Comparison of ENCODE assay signal across 22 cellular contexts in the genomic region with DNA sequence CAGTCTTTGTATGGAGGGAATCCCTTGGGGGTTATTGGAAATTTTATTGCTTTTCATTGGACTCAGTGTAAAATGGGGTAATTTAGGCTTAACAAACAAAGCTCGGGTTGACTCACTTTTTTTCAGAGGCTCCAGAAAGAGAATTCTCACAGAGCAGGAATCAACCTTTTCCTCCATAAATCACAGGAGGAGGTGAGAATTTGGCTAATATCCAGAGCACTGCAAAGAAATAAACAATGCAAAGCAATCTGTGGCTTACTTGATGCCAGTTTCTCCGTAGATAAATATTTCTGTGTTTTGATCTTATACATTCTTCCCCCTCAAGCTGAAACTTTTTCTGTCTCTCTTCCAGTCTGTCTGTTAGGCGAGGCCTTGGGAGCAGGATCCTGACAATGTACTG.
DNase-seq lines count a peak whose midpoint lies in the region; ATAC-seq and TF ChIP-seq lines count a peak whose summit lies in the region.
"Had no signal": no experiment of that assay in that cellular context is flagged by ENCODE, and none has a peak within 500 bp of the region (broad histone marks: within the 10 kb centered on the region; RNA-seq: fewer than 3 reads in every experiment).

No MANE protein-coding gene starts in this region.

- no peaks in the 10 kb centered on the region for H3K36me3 ChIP-seq in SK-N-MC (ENCODE audit: insufficient read depth, low read length)
- H3K36me3 ChIP-seq: brain microvascular endothelial cell, heart left ventricle, SJSA1, thoracic aorta had no signal

- H3K4me3 ChIP-seq in SK-N-MC = peak overlapping the region; percentile 72
- H3K4me3 ChIP-seq: GM23248, SJSA1, thoracic aorta had no signal

- H3K27ac Mint-ChIP-seq in stimulated activated naive CD8-positive, alpha-beta T cell treated with anti-CD3 and anti-CD28 coated beads, Interleukin-15, amount 100 ng/mL, for 72 hours = no peak overlapping the region
- H3K27ac Mint-ChIP-seq in nephron = peak overlapping the region; percentile 72 to 85 (median 75)
- H3K27ac Mint-ChIP-seq: activated CD8-positive, alpha-beta memory T cell treated with anti-CD3 and anti-CD28 coated beads, Interleukin-2, amount 10 ng/mL, durations not matched to agents 7 days and 5 days; activated naive CD8-positive, alpha-beta T cell treated with anti-CD3 and anti-CD28 coated beads, Interleukin-2, amount 50 U/mL, for 24 hours; HFFc6; stimulated activated memory B cell treated with anti-CD40 and anti-IgM and Interleukin-4, amounts not matched to agents 10 μg/mL and 1 μg/mL and 100 μg/mL, for 72 hours had no signal

- peaks cover 35% of the 10 kb centered on the region for H3K4me1 Mint-ChIP-seq in stimulated activated naive CD8-positive, alpha-beta T cell treated with anti-CD3 and anti-CD28 coated beads, Interleukin-15, amount 100 ng/mL, for 72 hours
- peaks cover 30% of the 10 kb centered on the region for H3K4me1 Mint-ChIP-seq in nephron

- no peaks in the 10 kb centered on the region for H3K9me3 Mint-ChIP-seq in stimulated activated naive CD8-positive, alpha-beta T cell treated with anti-CD3 and anti-CD28 coated beads, Interleukin-15, amount 100 ng/mL, for 72 hours
- no peaks in the 10 kb centered on the region for H3K9me3 Mint-ChIP-seq in nephron
- H3K9me3 Mint-ChIP-seq: activated naive CD8-positive, alpha-beta T cell treated with anti-CD3 and anti-CD28 coated beads, Interleukin-2, amount 50 U/mL, for 24 hours; stimulated activated memory B cell treated with anti-CD40 and anti-IgM and Interleukin-4, amounts not matched to agents 10 μg/mL and 1 μg/mL and 100 μg/mL, for 72 hours had no signal

- peak overlapping the region; percentile 21 for H3K9ac ChIP-seq in SK-N-MC (ENCODE audit: insufficient read length)
- H3K9ac ChIP-seq: GM23248 had no signal

- peak overlapping the region; percentile 12 to 28 for H3K4me3 Mint-ChIP-seq in stimulated activated naive CD8-positive, alpha-beta T cell treated with anti-CD3 and anti-CD28 coated beads, Interleukin-15, amount 100 ng/mL, for 72 hours
- H3K4me3 Mint-ChIP-seq in nephron = no peak overlapping the region
- H3K4me3 Mint-ChIP-seq: activated CD8-positive, alpha-beta memory T cell treated with anti-CD3 and anti-CD28 coated beads, Interleukin-2, amount 10 ng/mL, durations not matched to agents 7 days and 5 days; activated naive CD8-positive, alpha-beta T cell treated with anti-CD3 and anti-CD28 coated beads, Interleukin-2, amount 50 U/mL, for 24 hours; HFFc6; stimulated activated memory B cell treated with anti-CD40 and anti-IgM and Interleukin-4, amounts not matched to agents 10 μg/mL and 1 μg/mL and 100 μg/mL, for 72 hours; T-helper 17 cell had no signal

- H3K9me3 ChIP-seq in SK-N-MC (ENCODE audit: low read depth, low read length) = no peaks in the 10 kb centered on the region
- H3K9me3 ChIP-seq: heart left ventricle, SJSA1, thoracic aorta had no signal

- no peak for DNase-seq in stimulated activated naive CD8-positive, alpha-beta T cell treated with anti-CD3 and anti-CD28 coated beads, Interleukin-15, amount 100 ng/mL, for 72 hours
- DNase-seq in stimulated activated naive CD8-positive, alpha-beta T cell treated with anti-CD3 and anti-CD28 coated beads, Interleukin-15, Interleukin-2, amounts not matched to agents 100 U/mL and 50 U/mL, for 24 hours = no peak
- no peak for DNase-seq in SK-N-MC (ENCODE audit: low read depth, low spot score)
- DNase-seq in D341Med (ENCODE audit: low spot score) = no peak
- no peak for DNase-seq in cerebellar cortex (ENCODE audit: low spot score)
- DNase-seq in SKM-1 treated with dmso at 0.1 percent for 144 hours (lab: John Stamatoyannopoulos, UW; ENCODE audit: unreplicated experiment) = no peak
- DNase-seq: activated CD8-positive, alpha-beta memory T cell treated with anti-CD3 and anti-CD28 coated beads, Interleukin-2, amount 10 ng/mL, durations not matched to agents 7 days and 5 days; activated naive CD8-positive, alpha-beta T cell treated with anti-CD3 and anti-CD28 coated beads, Interleukin-2, amount 50 U/mL, for 24 hours; brain microvascular endothelial cell; effector CD8-positive, alpha-beta T cell; foreskin fibroblast; GF-D8; GM23248; heart left ventricle; HFFc6; small intestine; stimulated activated CD4-positive, alpha-beta T cell treated with anti-CD3 and anti-CD28 coated beads, Interleukin-4, amount 100 ng/mL, for 1 hour; T-helper 17 cell had no signal

- no peaks in the 10 kb centered on the region for H3K36me3 Mint-ChIP-seq in nephron (ENCODE audit: low read depth)
- H3K36me3 Mint-ChIP-seq: activated CD8-positive, alpha-beta memory T cell treated with anti-CD3 and anti-CD28 coated beads, Interleukin-2, amount 10 ng/mL, durations not matched to agents 7 days and 5 days; stimulated activated memory B cell treated with anti-CD40 and anti-IgM and Interleukin-4, amounts not matched to agents 10 μg/mL and 1 μg/mL and 100 μg/mL, for 72 hours had no signal

- ATAC-seq in stimulated activated naive CD8-positive, alpha-beta T cell treated with anti-CD3 and anti-CD28 coated beads, Interleukin-15, amount 100 ng/mL, for 72 hours = no peak
- ATAC-seq in stimulated activated naive CD8-positive, alpha-beta T cell treated with anti-CD3 and anti-CD28 coated beads, Interleukin-15, Interleukin-2, amounts not matched to agents 100 U/mL and 50 U/mL, for 24 hours = no peak
- ATAC-seq: activated CD8-positive, alpha-beta memory T cell treated with anti-CD3 and anti-CD28 coated beads, Interleukin-2, amount 10 ng/mL, durations not matched to agents 7 days and 5 days; activated naive CD8-positive, alpha-beta T cell treated with anti-CD3 and anti-CD28 coated beads, Interleukin-2, amount 50 U/mL, for 24 hours; stimulated activated memory B cell treated with anti-CD40 and anti-IgM and Interleukin-4, amounts not matched to agents 10 μg/mL and 1 μg/mL and 100 μg/mL, for 72 hours had no signal

- peak overlapping the region; percentile 54; the same call in 1 of the 2 replicates for H3K27ac ChIP-seq in SK-N-MC
- H3K27ac ChIP-seq: brain microvascular endothelial cell, GM23248, heart left ventricle, SJSA1, thoracic aorta had no signal

- TF ChIP-seq CTCF in nephron (IDR thresholded peaks at IDR 0.05; ENCODE audit: unreplicated experiment in 3 of 3) = no peak

- peaks cover 8% of the 10 kb centered on the region for H3K27me3 Mint-ChIP-seq in stimulated activated naive CD8-positive, alpha-beta T cell treated with anti-CD3 and anti-CD28 coated beads, Interleukin-15, amount 100 ng/mL, for 72 hours
- no peaks in the 10 kb centered on the region for H3K27me3 Mint-ChIP-seq in nephron (ENCODE audit: low read depth)
- H3K27me3 Mint-ChIP-seq: stimulated activated memory B cell treated with anti-CD40 and anti-IgM and Interleukin-4, amounts not matched to agents 10 μg/mL and 1 μg/mL and 100 μg/mL, for 72 hours had no signal

Comparison
In these comparisons a context has a peak if more than half of its experiments do, and no peak if none do; other contexts are left out.
1. H3K27ac Mint-ChIP-seq: peak in nephron (3 of 3); none in stimulated activated naive CD8-positive, alpha-beta T cell treated with anti-CD3 and anti-CD28 coated beads, Interleukin-15, amount 100 ng/mL, for 72 hours (0 of 2).
2. H3K4me3 Mint-ChIP-seq: peak in stimulated activated naive CD8-positive, alpha-beta T cell treated with anti-CD3 and anti-CD28 coated beads, Interleukin-15, amount 100 ng/mL, for 72 hours (2 of 2); none in nephron (0 of 3).